In the genomic region with DNA sequence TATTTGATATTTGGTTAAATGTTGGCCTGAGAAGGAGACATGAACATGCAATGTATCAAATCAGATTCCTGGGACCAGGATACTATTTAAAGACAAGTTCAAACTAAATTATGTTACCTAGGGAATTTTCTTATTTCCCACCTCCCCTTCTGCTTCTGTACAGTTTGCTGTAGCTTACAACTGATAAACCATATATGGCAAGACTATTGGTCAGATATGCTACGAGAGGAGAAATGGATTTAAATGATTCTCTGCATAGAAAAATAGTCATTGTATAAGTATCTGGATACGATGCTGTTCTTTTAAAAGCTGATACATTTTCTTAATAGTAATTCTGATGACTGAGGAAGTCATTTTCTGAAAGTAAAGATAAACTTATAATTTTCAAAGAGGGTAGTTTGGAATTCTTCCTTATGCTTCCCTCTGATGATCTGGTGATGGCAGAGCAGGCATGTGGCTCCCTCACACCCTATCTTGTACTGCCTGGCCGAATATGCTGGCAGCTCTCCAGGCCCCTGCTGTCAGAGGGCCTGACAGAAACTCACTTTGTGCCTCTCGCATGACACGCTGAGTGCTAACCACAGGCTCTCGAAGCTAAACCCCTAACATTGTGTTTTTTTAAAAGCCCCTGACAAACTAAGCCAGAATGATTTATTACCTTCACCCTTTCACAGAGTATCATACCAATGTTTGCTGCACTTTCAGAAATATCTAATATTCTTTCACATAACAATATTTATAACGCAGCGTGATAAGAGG, we compare ENCODE assay signal across 8 cellular contexts. TPM values are rescaled to one million over a fixed set of nuclear protein-coding genes. Genes with fewer than 3 reads are reported as not detected.
A peak's percentile ranks its signal among the peaks of the same experiment; 100 is the strongest.
DNase-seq lines count a peak whose midpoint lies in the region; ATAC-seq and TF ChIP-seq lines count a peak whose summit lies in the region.

No MANE protein-coding gene starts in this region.

- no peak overlapping the region for H3K4me3 Mint-ChIP-seq in activated CD4-positive, alpha-beta T cell treated with anti-CD3 and anti-CD28 coated beads for 36 hours
- H3K4me3 Mint-ChIP-seq in activated CD4-positive, alpha-beta T cell treated with anti-CD3 and anti-CD28 coated beads, Interleukin-2, amount 10 ng/mL, durations not matched to agents 7 days and 5 days = no peak overlapping the region

- H3K4me1 Mint-ChIP-seq in activated CD4-positive, alpha-beta T cell treated with anti-CD3 and anti-CD28 coated beads for 36 hours = peaks cover 5% of the 10 kb centered on the region
- H3K4me1 Mint-ChIP-seq in activated CD4-positive, alpha-beta T cell treated with anti-CD3 and anti-CD28 coated beads, Interleukin-2, amount 10 ng/mL, durations not matched to agents 7 days and 5 days = peaks cover 14% of the 10 kb centered on the region

- POLR2A ChIA-PET in activated CD4-positive, alpha-beta T cell treated with anti-CD3 and anti-CD28 coated beads for 36 hours (lab: Charles Lee) = no interaction called here
- POLR2A ChIA-PET in activated CD4-positive, alpha-beta T cell treated with anti-CD3 and anti-CD28 coated beads, Interleukin-2, amount 10 ng/mL, durations not matched to agents 7 days and 5 days (lab: Charles Lee) = no interaction called here

- no peaks in the 10 kb centered on the region for H3K9me3 Mint-ChIP-seq in activated CD4-positive, alpha-beta T cell treated with anti-CD3 and anti-CD28 coated beads for 36 hours (ENCODE audit: low read depth)
- no peaks in the 10 kb centered on the region for H3K9me3 Mint-ChIP-seq in activated CD4-positive, alpha-beta T cell treated with anti-CD3 and anti-CD28 coated beads, Interleukin-2, amount 10 ng/mL, durations not matched to agents 7 days and 5 days

- H3K27me3 Mint-ChIP-seq in activated CD4-positive, alpha-beta T cell treated with anti-CD3 and anti-CD28 coated beads for 36 hours = no peaks in the 10 kb centered on the region
- no peaks in the 10 kb centered on the region for H3K27me3 Mint-ChIP-seq in activated CD4-positive, alpha-beta T cell treated with anti-CD3 and anti-CD28 coated beads, Interleukin-2, amount 10 ng/mL, durations not matched to agents 7 days and 5 days

- H3K27ac Mint-ChIP-seq in activated CD4-positive, alpha-beta T cell treated with anti-CD3 and anti-CD28 coated beads for 36 hours = no peak overlapping the region
- H3K27ac Mint-ChIP-seq in activated CD4-positive, alpha-beta T cell treated with anti-CD3 and anti-CD28 coated beads, Interleukin-2, amount 10 ng/mL, durations not matched to agents 7 days and 5 days = no peak overlapping the region

- no peaks in the 10 kb centered on the region for H3K27me3 ChIP-seq in brain microvascular endothelial cell (replicated peaks)

- no peaks in the 10 kb centered on the region for H3K36me3 ChIP-seq in brain microvascular endothelial cell (replicated peaks)

- in situ Hi-C loops in brain microvascular endothelial cell (cut with HindIII; ENCODE audit: low pct_ligation_motif_present, low sequenced_read_pairs) = no loop called here

- peaks cover 22% of the 10 kb centered on the region for H3K36me3 Mint-ChIP-seq in activated CD4-positive, alpha-beta T cell treated with anti-CD3 and anti-CD28 coated beads for 36 hours (ENCODE audit: low read depth)
- H3K36me3 Mint-ChIP-seq in activated CD4-positive, alpha-beta T cell treated with anti-CD3 and anti-CD28 coated beads, Interleukin-2, amount 10 ng/mL, durations not matched to agents 7 days and 5 days (ENCODE audit: low read depth) = peaks cover 13% of the 10 kb centered on the region

- ATAC-seq in activated CD4-positive, alpha-beta T cell treated with anti-CD3 and anti-CD28 coated beads for 36 hours = no peak
- ATAC-seq in GM19351 (IDR thresholded peaks at IDR 0.05; ENCODE audit: unreplicated experiment) = no peak
- ATAC-seq in GM19455 (IDR thresholded peaks at IDR 0.05; ENCODE audit: unreplicated experiment) = no peak

- CTCF ChIA-PET in activated CD4-positive, alpha-beta T cell treated with anti-CD3 and anti-CD28 coated beads for 36 hours (lab: Charles Lee) = no interaction called here
- CTCF ChIA-PET in activated CD4-positive, alpha-beta T cell treated with anti-CD3 and anti-CD28 coated beads, Interleukin-2, amount 10 ng/mL, durations not matched to agents 7 days and 5 days (lab: Charles Lee) = no interaction called here

- H3K4me3 ChIP-seq in brain microvascular endothelial cell (ENCODE audit: low read depth, low read length) = no peak overlapping the region

- DNase-seq in activated CD4-positive, alpha-beta T cell treated with anti-CD3 and anti-CD28 coated beads for 36 hours = peak; percentile 9
- DNase-seq in activated CD4-positive, alpha-beta T cell treated with anti-CD3 and anti-CD28 coated beads, Interleukin-2, amount 10 ng/mL, durations not matched to agents 7 days and 5 days = no peak
- peak; percentile 83 to 96 (median 86) for DNase-seq in NCI-H1417 (lab: John Stamatoyannopoulos, UW)
- DNase-seq in brain microvascular endothelial cell = peak; percentile 65
- DNase-seq in smooth muscle cell of the brain vasculature (ENCODE audit: low read depth, low spot score) = peak; percentile 50
- DNase-seq in superior temporal gyrus (ENCODE audit: extremely low spot score) = no peak

- TF ChIP-seq CTCF in brain microvascular endothelial cell (IDR thresholded peaks at IDR 0.05; ENCODE audit: low read depth, low read length, missing control alignments) = no peak

- no peak overlapping the region for H3K27ac ChIP-seq in brain microvascular endothelial cell

- intact Hi-C loops in activated CD4-positive, alpha-beta T cell treated with anti-CD3 and anti-CD28 coated beads for 36 hours (cut with DNase I, micrococcal nuclease) = no loop called here

RNA-seq across cellular contexts. Expression of a gene that starts 19.4 kb away (rescaled TPM):
- 10 to 100 TPM; 23.3 to 30.5 TPM for total RNA-seq in activated CD4-positive, alpha-beta T cell treated with anti-CD3 and anti-CD28 coated beads for 36 hours
- total RNA-seq in activated CD4-positive, alpha-beta T cell treated with anti-CD3 and anti-CD28 coated beads, Interleukin-2, amount 10 ng/mL, durations not matched to agents 7 days and 5 days = 10 to 100 TPM; 14.0 to 18.0 TPM

RNA-seq across cellular contexts. Expression of a gene that starts 40.7 kb away (rescaled TPM):
- total RNA-seq in activated CD4-positive, alpha-beta T cell treated with anti-CD3 and anti-CD28 coated beads for 36 hours = under 1 TPM in 1 of 2 experiments, not detected in 1; 0.09 TPM
- total RNA-seq in activated CD4-positive, alpha-beta T cell treated with anti-CD3 and anti-CD28 coated beads, Interleukin-2, amount 10 ng/mL, durations not matched to agents 7 days and 5 days = not detected

Comparison
In these comparisons a context has a peak if more than half of its experiments do, and no peak if none do; other contexts are left out.
1. DNase-seq: peak in activated CD4-positive, alpha-beta T cell treated with anti-CD3 and anti-CD28 coated beads for 36 hours (single experiment), NCI-H1417 (3 of 3), brain microvascular endothelial cell (single experiment) and smooth muscle cell of the brain vasculature (single experiment); none in activated CD4-positive, alpha-beta T cell treated with anti-CD3 and anti-CD28 coated beads, Interleukin-2, amount 10 ng/mL, durations not matched to agents 7 days and 5 days (single experiment) and superior temporal gyrus (single experiment).